ENCODE assay signal across 11 cellular contexts in the genomic region with DNA sequence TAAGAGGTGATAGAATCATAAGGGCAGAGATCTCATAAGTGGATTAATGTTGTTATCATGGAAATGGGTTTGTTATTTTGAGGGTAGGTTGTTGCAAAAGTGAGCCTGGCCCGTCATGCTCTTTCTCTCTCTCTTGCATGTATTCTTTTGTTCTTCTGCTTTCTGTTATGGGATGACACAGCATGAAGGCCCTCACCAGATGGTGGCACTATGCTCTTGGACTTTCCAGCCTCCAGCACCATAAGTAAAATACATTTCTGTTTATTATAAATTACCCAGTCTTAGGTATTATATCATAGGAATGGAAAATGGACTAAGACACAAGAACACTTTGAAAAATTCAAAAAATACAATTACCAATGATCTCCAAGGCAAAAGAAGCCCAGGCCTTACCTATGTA.
DNase-seq lines count a peak whose midpoint lies in the region; ATAC-seq and TF ChIP-seq lines count a peak whose summit lies in the region.
"Had no signal": no experiment of that assay in that cellular context is flagged by ENCODE, and none has a peak within 500 bp of the region (broad histone marks: within the 10 kb centered on the region; RNA-seq: fewer than 3 reads in every experiment).

No MANE protein-coding gene starts in this region.

- intact Hi-C loops in dorsolateral prefrontal cortex (cut with DNase I), result loop anchor here in 1 of 2 donors (10.0 kb wide), 1 partner anchor 172 kb away; no protein-coding TSS in a partner anchor

- H3K4me3 ChIP-seq in dorsolateral prefrontal cortex, result no peak overlapping the region
- no peak overlapping the region for H3K4me3 ChIP-seq in retinal pigment epithelial cell (ENCODE audit: low read length)
- H3K4me3 ChIP-seq: BLaER1 treated with 17β-estradiol and CSF1 and Interleukin-3, amounts not matched to agents 10 nM and 100 nM; pancreas had no signal

- no peak overlapping the region for H3K27ac ChIP-seq in dorsolateral prefrontal cortex
- H3K27ac ChIP-seq: BLaER1 treated with 17β-estradiol and CSF1 and Interleukin-3, amounts not matched to agents 10 nM and 100 nM; pancreas had no signal

- no peak for ATAC-seq in GM18511 (IDR thresholded peaks at IDR 0.05; ENCODE audit: unreplicated experiment)
- ATAC-seq in HG03045 (IDR thresholded peaks at IDR 0.05; ENCODE audit: unreplicated experiment), result no peak
- ATAC-seq: pancreas had no signal

- peak in 31 of 56 donors; percentile 9 to 49 (median 25) for TF ChIP-seq CTCF in dorsolateral prefrontal cortex (IDR thresholded peaks at IDR 0.05 in 54 of 56, conservative IDR thresholded peaks at IDR 0.05 in 2 of 56; ENCODE audit: low read depth in 1 of 56, partially characterized antibody in 56 of 56)
- peak; percentile 43 for TF ChIP-seq CTCF in retinal pigment epithelial cell (conservative IDR thresholded peaks at IDR 0.05; ENCODE audit: low read depth, low read length)

- peaks cover 0 to 12% (median 0%) of the 10 kb centered on the region in 45 donors for H3K27me3 ChIP-seq in dorsolateral prefrontal cortex
- H3K27me3 ChIP-seq: BLaER1 treated with 17β-estradiol and CSF1 and Interleukin-3, amounts not matched to agents 10 nM and 100 nM had no signal

- DNase-seq in NCI-H748 (lab: John Stamatoyannopoulos, UW; ENCODE audit: unreplicated experiment) (peak; percentile 11), NCI-H748 treated with DMSO at 0.1 percent for 48 hours (lab: John Stamatoyannopoulos, UW) (no peak), NCI-H526 treated with DMSO at 0.1 percent for 48 hours (lab: John Stamatoyannopoulos, UW) (peak; percentile 9), dorsolateral prefrontal cortex (peak in 1 of 10 donors; percentile 48), retinal pigment epithelial cell (ENCODE audit: low read depth) (no peak)
- DNase-seq in activated T-cell treated with anti-CD3 and anti-CD28 coated beads, Interleukin-2, amount 50 U/mL, for 1 hour, result no peak
- DNase-seq: activated T-cell treated with anti-CD3 and anti-CD28 coated beads for 4 hours, pancreas had no signal

Comparison
In these comparisons a context has a peak if more than half of its experiments do, and no peak if none do; other contexts are left out.
1. DNase-seq: peak in NCI-H748 (single experiment) and NCI-H526 treated with DMSO at 0.1 percent for 48 hours (single experiment); none in NCI-H748 treated with DMSO at 0.1 percent for 48 hours (single experiment), retinal pigment epithelial cell (single experiment) and activated T-cell treated with anti-CD3 and anti-CD28 coated beads, Interleukin-2, amount 50 U/mL, for 1 hour (single experiment).